Comparison of ENCODE assay signal across 8 cellular contexts in genomic region chr6:139372326-139373153, GRCh38. TPM values are rescaled to one million over a fixed set of nuclear protein-coding genes. Genes with fewer than 3 reads are reported as not detected.
DNase-seq lines count a peak whose midpoint lies in the region; ATAC-seq and TF ChIP-seq lines count a peak whose summit lies in the region.

No MANE protein-coding gene starts in this region.

- H3K4me3 ChIP-seq in GM12864 (ENCODE audit: low read depth, low read length) (peak overlapping the region; percentile 91), PC-9 (peak overlapping the region; percentile 89), epithelial cell of esophagus (ENCODE audit: low read length) (peak overlapping the region; percentile 97), neutrophil (ENCODE audit: low read depth in 1 of 2, low read length in 1 of 2) (peak overlapping the region; percentile 77 to 91)

- no peak for ATAC-seq in GM21825 (IDR thresholded peaks at IDR 0.05; ENCODE audit: unreplicated experiment)
- no peak for ATAC-seq in GM21367 (IDR thresholded peaks at IDR 0.05; ENCODE audit: unreplicated experiment)

- H3K9me2 ChIP-seq in PC-9 (ENCODE audit: insufficient read depth): no peaks in the 10 kb centered on the region

- H3K27ac ChIP-seq in PC-9 (peak overlapping the region; percentile 94), neutrophil (peak overlapping the region; percentile 96)

- no peaks in the 10 kb centered on the region for H3K9me3 ChIP-seq in PC-9 (ENCODE audit: insufficient read depth, low read depth)
- no peaks in the 10 kb centered on the region for H3K9me3 ChIP-seq in neutrophil

- H3K4me1 ChIP-seq in PC-9 (replicated peaks; ENCODE audit: insufficient read depth): peaks cover 49% of the 10 kb centered on the region
- H3K4me1 ChIP-seq in neutrophil (ENCODE audit: control insufficient read depth in 1 of 2, insufficient read depth in 1 of 2, low read depth in 1 of 2, low read length in 1 of 2): peaks cover 57 to 61% of the 10 kb centered on the region in 2 experiments

- DNase-seq in GM12864 (ENCODE audit: low read depth): no peak
- DNase-seq in PC-9: no peak
- DNase-seq in epithelial cell of esophagus (ENCODE audit: low read depth): no peak
- no peak for DNase-seq in amygdala (lab: John Stamatoyannopoulos, UW)
- no peak for DNase-seq in activated CD4-positive, alpha-beta T cell treated with anti-CD3 and anti-CD28 coated beads for 48 hours

- H3K36me3 ChIP-seq in PC-9 (ENCODE audit: low read depth) (peaks cover 23% of the 10 kb centered on the region), neutrophil (no peaks in the 10 kb centered on the region)

- intact Hi-C loops in PC-9 (cut with micrococcal nuclease; ENCODE audit: unreplicated experiment): loop anchor here (5.0 to 10.0 kb wide), 3 partner anchors 510 to 1092 kb away; no protein-coding TSS in a partner anchor

- CTCF ChIA-PET in PC-9 (lab: Charles Lee): interaction anchor here (0.7 kb wide), 2 partner anchors 409 to 580 kb away, joined by 3 to 6 read pairs; no protein-coding TSS in a partner anchor

- H3K4me2 ChIP-seq in PC-9: peak overlapping the region; percentile 94

- BruUV-seq in PC-9 (replicated peaks; lab: Mats Ljungman, UMichigan): no TSS peak

- H4K20me1 ChIP-seq in PC-9 (ENCODE audit: insufficient read depth): peaks cover 23% of the 10 kb centered on the region

- TF ChIP-seq CTCF in GM12864 (IDR thresholded peaks at IDR 0.05; ENCODE audit: low read depth, low read length, missing control alignments) (no peak), PC-9 (conservative IDR thresholded peaks at IDR 0.05) (no peak), epithelial cell of esophagus (IDR thresholded peaks at IDR 0.05; ENCODE audit: insufficient read depth, low read depth, low read length, missing control alignments) (no peak), neutrophil (IDR thresholded peaks at IDR 0.05) (no peak)

- H3K27me3 ChIP-seq in PC-9 (ENCODE audit: insufficient read depth, low read depth) (no peaks in the 10 kb centered on the region), neutrophil (no peaks in the 10 kb centered on the region)

- H3K79me2 ChIP-seq in PC-9 (ENCODE audit: low read depth): peaks cover 47% of the 10 kb centered on the region

- peaks cover 58% of the 10 kb centered on the region for H3F3A ChIP-seq in PC-9 (ENCODE audit: insufficient read depth, low read depth)

- H2AFZ ChIP-seq in PC-9: 0 out of 2 replicates have a peak overlapping the region, but pooled peaks have one; percentile 2

- POLR2A ChIA-PET in PC-9 (lab: Charles Lee; ENCODE audit: unreplicated experiment): interaction anchor here (0.7 kb wide), 1 partner anchor 348 kb away, joined by 4 read pairs; no protein-coding TSS in a partner anchor

RNA-seq across cellular contexts. Expression of gene CITED2, which starts 1.9 kb away (rescaled TPM):
- 47.0 and 54.0 TPM in 2 replicates for total RNA-seq in PC-9 (2021)
